Comparison of ENCODE assay signal across 15 cellular contexts in the genomic region with DNA sequence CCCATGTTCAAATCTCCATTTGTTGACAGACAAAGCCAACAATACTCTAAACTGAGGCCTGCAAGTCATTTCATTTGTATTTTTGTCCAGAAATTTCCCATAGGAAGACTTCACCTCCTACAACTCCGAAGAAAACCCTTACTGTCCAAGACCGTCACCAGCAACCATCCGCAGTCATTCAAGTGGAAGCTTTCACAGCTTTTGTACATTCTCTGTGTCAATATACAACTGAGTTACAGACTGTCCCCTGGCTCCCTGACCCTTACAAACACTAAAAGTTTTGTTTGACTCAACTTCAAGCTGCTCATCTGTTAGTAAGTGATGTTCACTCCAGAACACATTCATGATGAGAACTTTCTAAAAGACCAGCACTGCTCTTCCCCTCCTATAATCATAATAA.
A peak's percentile ranks its signal among the peaks of the same experiment; 100 is the strongest.
DNase-seq lines count a peak whose midpoint lies in the region; ATAC-seq and TF ChIP-seq lines count a peak whose summit lies in the region.
"Had no signal": no experiment of that assay in that cellular context is flagged by ENCODE, and none has a peak within 500 bp of the region (broad histone marks: within the 10 kb centered on the region; RNA-seq: fewer than 3 reads in every experiment).

No MANE protein-coding gene starts in this region.

- peaks cover 0 to 7% (median 0%) of the 10 kb centered on the region in 5 donors for H3K27me3 Mint-ChIP-seq in naive thymus-derived CD4-positive, alpha-beta T cell
- H3K27me3 Mint-ChIP-seq: CD8-positive, alpha-beta memory T cell had no signal

- no peak overlapping the region for H3K4me3 Mint-ChIP-seq in naive thymus-derived CD4-positive, alpha-beta T cell
- H3K4me3 Mint-ChIP-seq: CD8-positive, alpha-beta memory T cell; HFFc6 had no signal

- POLR2A ChIA-PET in naive thymus-derived CD4-positive, alpha-beta T cell (lab: Charles Lee), result no interaction called here

- DNase-seq in aorta (no peak), GM13977 (ENCODE audit: low spot score) (no peak), COLO829 (ENCODE audit: low spot score) (no peak)
- DNase-seq in naive thymus-derived CD4-positive, alpha-beta T cell, result no peak
- DNase-seq: CD8-positive, alpha-beta memory T cell; HFFc6; MM.1S; NCI-H1105 treated with DMSO at 0.1 percent for 48 hours; NCI-H1930; NCI-H2171; NCI-H774 had no signal

- H3K36me3 ChIP-seq in endocrine pancreas (ENCODE audit: control insufficient read depth, insufficient read depth, low read length) (no peaks in the 10 kb centered on the region), muscle layer of duodenum (ENCODE audit: control insufficient read depth in 1 of 2, insufficient read depth in 2 of 2, low read length in 2 of 2) (no peaks in the 10 kb centered on the region), skeletal muscle satellite cell (ENCODE audit: insufficient read depth, low read length) (no peaks in the 10 kb centered on the region), aorta (ENCODE audit: control insufficient read depth in 1 of 2, insufficient read depth in 2 of 2, low read length in 1 of 2) (no peaks in the 10 kb centered on the region)
- no peaks in the 10 kb centered on the region for H3K36me3 ChIP-seq in naive thymus-derived CD4-positive, alpha-beta T cell (ENCODE audit: control insufficient read depth in 2 of 3, insufficient read depth in 3 of 3, low read length in 3 of 3)
- H3K36me3 ChIP-seq: BLaER1 had no signal

- TF ChIP-seq CTCF in GM13977 (IDR thresholded peaks at IDR 0.05; ENCODE audit: extremely low read depth, insufficient read depth, missing control alignments), result no peak

- H3K9me3 ChIP-seq in endocrine pancreas (ENCODE audit: control insufficient read depth, low read length), result no peaks in the 10 kb centered on the region
- H3K9me3 ChIP-seq in muscle layer of duodenum (ENCODE audit: control insufficient read depth in 1 of 2, low read length in 2 of 2), result no peaks in the 10 kb centered on the region
- no peaks in the 10 kb centered on the region for H3K9me3 ChIP-seq in skeletal muscle satellite cell (replicated peaks; ENCODE audit: low read length)
- no peaks in the 10 kb centered on the region for H3K9me3 ChIP-seq in aorta (ENCODE audit: control insufficient read depth, low read length)
- H3K9me3 ChIP-seq in naive thymus-derived CD4-positive, alpha-beta T cell (ENCODE audit: control insufficient read depth in 2 of 3, low read length in 3 of 3), result no peaks in the 10 kb centered on the region

- no peaks in the 10 kb centered on the region for H3K4me1 Mint-ChIP-seq in naive thymus-derived CD4-positive, alpha-beta T cell
- H3K4me1 Mint-ChIP-seq: CD8-positive, alpha-beta memory T cell had no signal

- H3K27me3 ChIP-seq in endocrine pancreas (ENCODE audit: control insufficient read depth, insufficient read depth, low read length) (no peaks in the 10 kb centered on the region), muscle layer of duodenum (ENCODE audit: low read depth, low read length) (no peaks in the 10 kb centered on the region), skeletal muscle satellite cell (ENCODE audit: control insufficient read depth, insufficient read depth, low read length) (no peaks in the 10 kb centered on the region), aorta (ENCODE audit: control insufficient read depth in 1 of 2, insufficient read depth in 2 of 2, low read length in 1 of 2) (no peaks in the 10 kb centered on the region)
- H3K27me3 ChIP-seq in naive thymus-derived CD4-positive, alpha-beta T cell (ENCODE audit: control insufficient read depth in 2 of 2, insufficient read depth in 2 of 2, low read length in 2 of 2), result no peaks in the 10 kb centered on the region
- H3K27me3 ChIP-seq: BLaER1 had no signal

- H3K27ac ChIP-seq in muscle layer of duodenum (ENCODE audit: low read length) (peak overlapping the region; percentile 65), aorta (ENCODE audit: low read depth in 1 of 2, low read length in 2 of 2) (peak overlapping the region; percentile 78 to 92)
- H3K27ac ChIP-seq in naive thymus-derived CD4-positive, alpha-beta T cell (ENCODE audit: low read depth, low read length), result no peak overlapping the region
- H3K27ac ChIP-seq: BLaER1 had no signal

- no peak overlapping the region for H3K9ac ChIP-seq in endocrine pancreas (ENCODE audit: control insufficient read depth, insufficient read depth, low read length)
- peak overlapping the region; percentile 13 for H3K9ac ChIP-seq in skeletal muscle satellite cell (ENCODE audit: low read depth, low read length)
- H3K9ac ChIP-seq: BLaER1 had no signal

- no peak overlapping the region for H3K27ac Mint-ChIP-seq in naive thymus-derived CD4-positive, alpha-beta T cell
- H3K27ac Mint-ChIP-seq: CD8-positive, alpha-beta memory T cell; HFFc6 had no signal

- CTCF ChIA-PET in naive thymus-derived CD4-positive, alpha-beta T cell (lab: Charles Lee), result no interaction called here

- in situ Hi-C loops in GM13977 (cut with MboI; ENCODE audit: low pct_unique_long_range_greater_than_20kb, low sequenced_read_pairs, unreplicated experiment), result no loop called here

- ATAC-seq in aorta (ENCODE audit: low FRiP score), result no peak
- ATAC-seq in naive thymus-derived CD4-positive, alpha-beta T cell, result no peak

- WGBS in aorta, 2 donors, result 78 to 79% methylated on average over 3 of the region's 3 CpGs

- no peak overlapping the region for H3K4me2 ChIP-seq in skeletal muscle satellite cell (ENCODE audit: low read length)
- H3K4me2 ChIP-seq: BLaER1 had no signal

- H3K4me1 ChIP-seq in endocrine pancreas (ENCODE audit: control insufficient read depth, insufficient read depth, low read length) (peaks cover 7% of the 10 kb centered on the region), muscle layer of duodenum (ENCODE audit: control insufficient read depth in 1 of 2, insufficient read depth in 2 of 2, low read length in 2 of 2) (no peaks in the 10 kb centered on the region), skeletal muscle satellite cell (ENCODE audit: control insufficient read depth, insufficient read depth, low read length) (peaks cover 61% of the 10 kb centered on the region), aorta (ENCODE audit: control insufficient read depth in 1 of 2, insufficient read depth in 2 of 2, low read length in 2 of 2) (peaks cover 2 to 16% of the 10 kb centered on the region in 2 donors)
- H3K4me1 ChIP-seq in naive thymus-derived CD4-positive, alpha-beta T cell (ENCODE audit: control insufficient read depth in 2 of 2, insufficient read depth in 2 of 2, low read length in 2 of 2), result no peaks in the 10 kb centered on the region
- H3K4me1 ChIP-seq: BLaER1 had no signal

- H3K4me3 ChIP-seq in endocrine pancreas (ENCODE audit: control insufficient read depth, insufficient read depth, low read length), result peak overlapping the region; percentile 11
- peak overlapping the region; percentile 59 for H3K4me3 ChIP-seq in muscle layer of duodenum (ENCODE audit: low read depth in 1 of 2, low read length in 2 of 2)
- no peak overlapping the region for H3K4me3 ChIP-seq in skeletal muscle satellite cell (ENCODE audit: low read length)
- peak overlapping the region; percentile 76 to 86 for H3K4me3 ChIP-seq in aorta (ENCODE audit: low read length in 2 of 2)
- H3K4me3 ChIP-seq in naive thymus-derived CD4-positive, alpha-beta T cell (ENCODE audit: low read length), result no peak overlapping the region
- H3K4me3 ChIP-seq: BLaER1 had no signal

- no peaks in the 10 kb centered on the region for H3K36me3 Mint-ChIP-seq in naive thymus-derived CD4-positive, alpha-beta T cell
- H3K36me3 Mint-ChIP-seq: CD8-positive, alpha-beta memory T cell had no signal

- peaks cover 0 to 4% (median 0%) of the 10 kb centered on the region in 11 donors for H3K9me3 Mint-ChIP-seq in naive thymus-derived CD4-positive, alpha-beta T cell
- H3K9me3 Mint-ChIP-seq: HFFc6 had no signal

- intact Hi-C loops in aorta (cut with DNase I), result loop anchor here (5.0 kb wide), 3 partner anchors 37 to 103 kb away; no protein-coding TSS in a partner anchor
- intact Hi-C loops in naive thymus-derived CD4-positive, alpha-beta T cell (cut with micrococcal nuclease), result no loop called here

Comparison
In these comparisons a context has a peak if more than half of its experiments do, and no peak if none do; other contexts are left out.
1. H3K4me3 ChIP-seq: peak in endocrine pancreas (single experiment), muscle layer of duodenum (2 of 2) and aorta (2 of 2); none in skeletal muscle satellite cell (single experiment) and naive thymus-derived CD4-positive, alpha-beta T cell (single experiment).
2. intact Hi-C loops: an anchor here in aorta (5.0 kb wide); none called in naive thymus-derived CD4-positive, alpha-beta T cell.